ENCODE assay signal across 1 cellular context in genomic region chrX:101407167-101407747, GRCh38.
TF ChIP-seq lines count a peak whose summit lies in the region.

No MANE protein-coding gene starts in this region.

TF ChIP-seq in IMR-90, 13 proteins besides CTCF, POLR2A, EP300 and RAD21:
- no peak for TF ChIP-seq MXI1 (IDR thresholded peaks at IDR 0.05; ENCODE audit: borderline replicate concordance, low read depth, low read length)
- TF ChIP-seq CEBPB (IDR thresholded peaks at IDR 0.05; ENCODE audit: low read depth, low read length) = no peak
- no peak for TF ChIP-seq BHLHE40 (IDR thresholded peaks at IDR 0.05; ENCODE audit: low read depth, low read length)
- no peak for TF ChIP-seq FOS (IDR thresholded peaks at IDR 0.05; ENCODE audit: low read depth, low read length)
- no peak for TF ChIP-seq USF2 (IDR thresholded peaks at IDR 0.05; ENCODE audit: low read depth, low read length)
- TF ChIP-seq ELK1 (IDR thresholded peaks at IDR 0.05; ENCODE audit: borderline replicate concordance, low read depth, low read length) = no peak
- TF ChIP-seq RCOR1 (IDR thresholded peaks at IDR 0.05; ENCODE audit: insufficient replicate concordance, low read length) = no peak
- TF ChIP-seq NFE2L2 (IDR thresholded peaks at IDR 0.05; ENCODE audit: low read depth, low read length) = no peak
- no peak for TF ChIP-seq RFX5 (IDR thresholded peaks at IDR 0.05; ENCODE audit: low read depth, low read length)
- TF ChIP-seq MAZ (IDR thresholded peaks at IDR 0.05; ENCODE audit: borderline replicate concordance, low read depth, low read length) = no peak
- no peak for TF ChIP-seq SMC3 (IDR thresholded peaks at IDR 0.05; ENCODE audit: low read depth, low read length)
- TF ChIP-seq CHD1 (IDR thresholded peaks at IDR 0.05; ENCODE audit: low read depth, low read length) = no peak
- TF ChIP-seq MAFK (IDR thresholded peaks at IDR 0.05; ENCODE audit: low read depth, low read length) = no peak
